20 cellular contexts compared by ENCODE assay signal in genomic region chr6:25645916-25646315, GRCh38. TPM values are rescaled to one million over a fixed set of nuclear protein-coding genes. Genes with fewer than 3 reads are reported as not detected.
"Had no signal": no experiment of that assay in that cellular context is flagged by ENCODE, and none has a peak within 500 bp of the region (broad histone marks: within the 10 kb centered on the region; RNA-seq: fewer than 3 reads in every experiment).

No MANE protein-coding gene starts in this region.

- H3K36me3 ChIP-seq: MG63, SJSA1 had no signal

- H3K4me1 ChIP-seq: SJSA1 had no signal

- DNase-seq: IMR-90, Karpas-422, KG1, MG63, NCI-H1092, NCI-H1105 treated with DMSO at 0.1 percent for 48 hours, NCI-H1417 treated with DMSO at 0.1 percent for 48 hours, NCI-H1694, NCI-H187 treated with DMSO at 0.1 percent for 48 hours, NCI-H2029 treated with DMSO at 0.1 percent for 48 hours, NCI-H2171, NCI-H510A, NCI-H524 treated with DMSO at 0.1 percent for 48 hours, Right ventricle myocardium superior, RPMI8226, SIG-M5 had no signal

- H3K4me3 ChIP-seq: MG63, SJSA1, SK-N-MC had no signal

- H3K9me3 ChIP-seq: MG63, SJSA1 had no signal

- H3K27ac ChIP-seq: SJSA1, SK-N-MC had no signal

RNA-seq across cellular contexts. Expression of gene SCGN, which starts 6.1 kb away (rescaled TPM):
- total RNA-seq: HT-29; IMR-90; SJSA1; T-helper 1 cell treated with Interleukin-12 subunit alpha and Interleukin-12 subunit beta and Interleukin-4 antibody, amounts not matched to agents 30 ng/mL and 1 ng/mL, for 36 hours had no signal
